In the genomic region with DNA sequence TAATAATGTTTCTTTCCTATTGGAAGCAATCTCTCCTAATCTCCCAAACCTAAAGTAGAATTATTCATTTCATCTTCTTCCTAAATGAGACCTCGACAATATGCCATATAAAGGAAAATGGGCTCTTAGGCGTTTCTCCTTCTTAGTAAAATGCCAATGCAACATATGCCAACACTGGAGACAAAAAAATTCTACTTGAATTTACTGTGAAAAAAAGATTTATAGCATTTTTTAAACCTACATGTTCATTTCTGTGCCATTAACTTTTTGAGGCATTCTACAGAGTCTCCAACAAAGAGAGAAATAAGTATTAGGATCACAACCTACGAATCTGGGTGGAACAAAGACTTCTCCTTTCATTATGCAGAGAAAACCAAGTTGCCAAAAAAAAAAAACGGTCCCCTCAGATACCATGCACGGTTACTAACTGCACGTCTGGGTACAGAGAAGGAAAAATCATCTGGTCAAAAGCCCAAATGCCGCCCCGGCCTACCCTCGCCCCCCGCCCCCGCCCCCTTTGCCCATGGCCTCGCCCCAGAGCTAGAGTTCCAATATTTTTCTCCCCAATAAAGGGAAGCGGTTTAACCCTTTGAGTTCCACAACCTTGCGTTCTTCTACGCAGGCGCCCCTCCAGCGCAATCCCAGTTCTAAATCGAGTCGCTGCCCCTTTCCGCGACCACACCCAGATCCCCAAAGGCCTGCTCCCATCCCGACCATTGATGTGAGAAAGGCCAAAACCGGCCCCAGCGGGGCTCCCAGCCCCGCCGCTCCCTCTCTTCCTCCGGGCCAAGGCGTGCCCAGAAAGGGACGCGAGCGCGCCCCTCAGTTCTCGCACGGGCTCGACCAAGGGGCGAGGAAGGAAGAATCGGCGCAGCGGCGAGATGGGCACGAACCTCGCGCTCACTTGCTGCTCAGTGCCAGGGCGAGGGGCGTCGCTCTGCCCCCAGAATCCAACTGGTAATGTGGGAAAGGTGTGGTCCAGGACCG, we compare ENCODE assay signal across 9 cellular contexts. TPM values are rescaled to one million over a fixed set of nuclear protein-coding genes. Genes with fewer than 3 reads are reported as not detected.
A peak's percentile ranks its signal among the peaks of the same experiment; 100 is the strongest.
DNase-seq lines count a peak whose midpoint lies in the region; ATAC-seq, FAIRE-seq and TF ChIP-seq lines count a peak whose summit lies in the region.
"Had no signal": no experiment of that assay in that cellular context is flagged by ENCODE, and none has a peak within 500 bp of the region (broad histone marks: within the 10 kb centered on the region; RNA-seq: fewer than 3 reads in every experiment).

No MANE protein-coding gene starts in this region.

- H3K4me1 ChIP-seq in Loucy (ENCODE audit: insufficient read depth, low read length, poor library complexity, severe bottlenecking): peaks cover 18% of the 10 kb centered on the region
- H3K4me1 ChIP-seq in naive thymus-derived CD4-positive, alpha-beta T cell (ENCODE audit: control insufficient read depth in 2 of 2, insufficient read depth in 2 of 2, low read length in 2 of 2): peaks cover 0 to 7% of the 10 kb centered on the region in 2 donors
- H3K4me1 ChIP-seq in tibial nerve: peaks cover 0 to 23% (median 4%) of the 10 kb centered on the region in 4 donors

- CTCF ChIA-PET in naive thymus-derived CD4-positive, alpha-beta T cell (lab: Charles Lee): interaction anchor here (0.8 kb wide), 2 partner anchors 111 to 280 kb away, joined by 5 read pairs; no protein-coding TSS in a partner anchor

- no peaks in the 10 kb centered on the region for H3F3A ChIP-seq in Loucy (ENCODE audit: low read depth)

- H3K9me3 Mint-ChIP-seq in naive thymus-derived CD4-positive, alpha-beta T cell: no peaks in the 10 kb centered on the region

- peaks cover 0 to 4% (median 0%) of the 10 kb centered on the region in 5 donors for H3K27me3 Mint-ChIP-seq in naive thymus-derived CD4-positive, alpha-beta T cell

- H3K4me3 ChIP-seq in Loucy (ENCODE audit: low read length, poor library complexity, severe bottlenecking): peak overlapping the region; percentile 91
- H3K4me3 ChIP-seq in naive thymus-derived CD4-positive, alpha-beta T cell (ENCODE audit: low read length): peak overlapping the region; percentile 97
- H3K4me3 ChIP-seq in tibial nerve: peak overlapping the region; percentile 73 to 95 (median 88)

- peaks cover 0 to 1% (median 0%) of the 10 kb centered on the region in 5 donors for H3K36me3 Mint-ChIP-seq in naive thymus-derived CD4-positive, alpha-beta T cell

- POLR2A ChIA-PET in naive thymus-derived CD4-positive, alpha-beta T cell (lab: Charles Lee): interaction anchor here (1.3 to 2.5 kb wide), 4 partner anchors 35 to 79 kb away, joined by 5 to 27 read pairs (median 13); a partner anchor contains a TSS

- H3K4me1 Mint-ChIP-seq in naive thymus-derived CD4-positive, alpha-beta T cell: peaks cover 7 to 26% (median 16%) of the 10 kb centered on the region in 7 donors

- peak; percentile 72 for DNase-seq in DMS 273 (lab: John Stamatoyannopoulos, UW; ENCODE audit: unreplicated experiment)
- no peak for DNase-seq in DMS 273 treated with DMSO at 0.1 percent for 48 hours (lab: John Stamatoyannopoulos, UW)
- peak; percentile 33 for DNase-seq in H54 (ENCODE audit: insufficient read length, low spot score)
- peak; percentile 72 for DNase-seq in activated CD8-positive, alpha-beta memory T cell treated with anti-CD3 and anti-CD28 coated beads, Interleukin-2, amount 50 U/mL, for 48 hours
- DNase-seq in fibroblast of peridontal ligament (ENCODE audit: extremely low read depth): peak; percentile 30
- DNase-seq in naive thymus-derived CD4-positive, alpha-beta T cell: peak in 3 of 9 donors; percentile 1 to 43 (median 21)
- DNase-seq in tibial nerve (ENCODE audit: low spot score in 2 of 2): no peak

- no peak for TF ChIP-seq POLR2A in H54 (IDR thresholded peaks at IDR 0.05; ENCODE audit: low read depth, low read length)
- no peak for TF ChIP-seq POLR2A in tibial nerve (IDR thresholded peaks at IDR 0.05)

- peak overlapping the region; percentile 86 to 97 (median 94) for H3K4me3 Mint-ChIP-seq in naive thymus-derived CD4-positive, alpha-beta T cell

- no peak for FAIRE-seq in H54 (lab: Jason Lieb, UNC)
- FAIRE-seq: A204.1 had no signal

- intact Hi-C loops in naive thymus-derived CD4-positive, alpha-beta T cell (cut with micrococcal nuclease): loop anchor here (2.0 to 5.0 kb wide), 4 partner anchors 171 to 1170 kb away; a partner anchor contains a TSS

- H3K9me3 ChIP-seq in Loucy (ENCODE audit: insufficient read depth, low read depth, low read length) (no peaks in the 10 kb centered on the region), tibial nerve (no peaks in the 10 kb centered on the region)
- H3K9me3 ChIP-seq in naive thymus-derived CD4-positive, alpha-beta T cell (ENCODE audit: control insufficient read depth in 2 of 3, low read length in 3 of 3): no peaks in the 10 kb centered on the region

- peak overlapping the region; percentile 92 for H3K4me2 ChIP-seq in Loucy (ENCODE audit: low read depth, low read length, poor library complexity, severe bottlenecking)

- H3K27ac Mint-ChIP-seq in naive thymus-derived CD4-positive, alpha-beta T cell: peak overlapping the region; percentile 52 to 93 (median 88)

- no peak for ATAC-seq in naive thymus-derived CD4-positive, alpha-beta T cell

- H3K36me3 ChIP-seq in Loucy (ENCODE audit: insufficient read depth, low read length): no peaks in the 10 kb centered on the region
- H3K36me3 ChIP-seq in naive thymus-derived CD4-positive, alpha-beta T cell (ENCODE audit: control insufficient read depth in 2 of 3, insufficient read depth in 3 of 3, low read length in 3 of 3): peaks cover 0 to 7% (median 0%) of the 10 kb centered on the region in 3 experiments
- no peaks in the 10 kb centered on the region for H3K36me3 ChIP-seq in tibial nerve

- WGBS in tibial nerve, 2 donors: 1% methylated on average over 44 to 47 of the region's 47 CpGs

- peaks cover 3% of the 10 kb centered on the region for H4K20me1 ChIP-seq in Loucy (ENCODE audit: insufficient read depth, low read length, poor library complexity, severe bottlenecking)

- H2AFZ ChIP-seq in Loucy (ENCODE audit: low read length): peak overlapping the region; percentile 87

- TF ChIP-seq EP300 in tibial nerve (IDR thresholded peaks at IDR 0.05): no peak

- no peaks in the 10 kb centered on the region for H3K9me2 ChIP-seq in Loucy (replicated peaks; ENCODE audit: low read depth, low read length)

- H3K27me3 ChIP-seq in Loucy (ENCODE audit: insufficient read depth, low read length, poor library complexity, severe bottlenecking) (no peaks in the 10 kb centered on the region), tibial nerve (no peaks in the 10 kb centered on the region)
- no peaks in the 10 kb centered on the region for H3K27me3 ChIP-seq in naive thymus-derived CD4-positive, alpha-beta T cell (ENCODE audit: control insufficient read depth in 2 of 2, insufficient read depth in 2 of 2, low read length in 2 of 2)

- H3K27ac ChIP-seq in naive thymus-derived CD4-positive, alpha-beta T cell (ENCODE audit: low read depth, low read length): peak overlapping the region; percentile 90
- peak overlapping the region; percentile 56 to 90 (median 85) for H3K27ac ChIP-seq in tibial nerve

- TF ChIP-seq CTCF in Loucy (conservative IDR thresholded peaks at IDR 0.05; ENCODE audit: low read length) (no peak), tibial nerve (IDR thresholded peaks at IDR 0.05) (no peak)

- peak overlapping the region; percentile 78 for H3K9ac ChIP-seq in Loucy (ENCODE audit: low read depth, low read length, poor library complexity, severe bottlenecking)

- H3K79me2 ChIP-seq in Loucy (ENCODE audit: insufficient read depth, low read length): peaks cover 22% of the 10 kb centered on the region

RNA-seq across cellular contexts. Expression of a gene that starts 1.0 kb away (rescaled TPM):
- total RNA-seq in naive thymus-derived CD4-positive, alpha-beta T cell: 10 to 100 TPM in 4 of 5 experiments, 1 to 10 TPM in 1; 9.8 to 15.4 (median 14.4) TPM
- polyA plus RNA-seq in naive thymus-derived CD4-positive, alpha-beta T cell: 1 to 10 TPM; 3.9 to 6.4 TPM
- 10 to 100 TPM; 14.1 to 47.4 (median 17.3) TPM for total RNA-seq in tibial nerve

RNA-seq across cellular contexts. Expression of a gene that starts 34.9 kb away (rescaled TPM):
- 10 to 100 TPM; 11.0 to 23.6 (median 17.6) TPM for total RNA-seq in naive thymus-derived CD4-positive, alpha-beta T cell
- 1 to 10 TPM in 1 of 2 donors, under 1 TPM in 1; 0.77 to 1.7 TPM for polyA plus RNA-seq in naive thymus-derived CD4-positive, alpha-beta T cell
- 10 to 100 TPM; 11.4 to 30.8 (median 25.9) TPM for total RNA-seq in tibial nerve

RNA-seq across cellular contexts. Expression of a gene that starts 49.6 kb away (rescaled TPM):
- 10 to 100 TPM; 33.2 to 65.6 (median 41.2) TPM for total RNA-seq in naive thymus-derived CD4-positive, alpha-beta T cell
- polyA plus RNA-seq in naive thymus-derived CD4-positive, alpha-beta T cell: 10 to 100 TPM; 28.3 to 28.6 TPM
- total RNA-seq in tibial nerve: 10 to 100 TPM; 13.5 to 28.2 (median 19.5) TPM

Comparison
In these comparisons a context has a peak if more than half of its experiments do, and no peak if none do; other contexts are left out.
1. DNase-seq: peak in DMS 273 (single experiment), H54 (single experiment), activated CD8-positive, alpha-beta memory T cell treated with anti-CD3 and anti-CD28 coated beads, Interleukin-2, amount 50 U/mL, for 48 hours (single experiment) and fibroblast of peridontal ligament (single experiment); none in DMS 273 treated with DMSO at 0.1 percent for 48 hours (single experiment) and tibial nerve (0 of 2).
2. Peak in every context shown above with its lines, with median percentiles within 50 percentile points of each other: H3K4me3 ChIP-seq.